Comparison of ENCODE assay signal across 2 cellular contexts in the genomic region with DNA sequence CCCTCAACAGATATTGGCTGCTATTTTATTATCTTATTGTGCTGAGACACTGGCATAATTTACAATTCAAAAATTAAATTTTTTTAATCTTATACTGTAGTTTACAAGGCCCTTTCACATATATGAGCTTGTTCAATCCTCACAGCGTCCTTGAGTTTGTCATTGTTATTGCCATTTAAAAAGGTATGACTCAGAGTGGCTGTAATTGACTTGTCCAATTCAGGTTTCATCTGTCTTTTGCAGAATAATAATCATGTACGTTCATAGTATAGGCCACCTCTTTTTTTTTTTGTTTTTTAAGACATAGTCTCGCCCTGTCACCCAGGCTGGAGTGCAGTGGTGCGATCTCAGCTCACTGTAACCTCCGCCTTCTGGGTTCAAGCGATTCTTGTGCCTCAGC.
TF ChIP-seq lines count a peak whose summit lies in the region.

No MANE protein-coding gene starts in this region.

TF ChIP-seq in liver, 16 proteins besides CTCF, POLR2A, EP300 and RAD21:
- no peak for TF ChIP-seq GABPA (IDR thresholded peaks at IDR 0.05 in 1 of 2, conservative IDR thresholded peaks at IDR 0.05 in 1 of 2)
- TF ChIP-seq, protein P1, sequence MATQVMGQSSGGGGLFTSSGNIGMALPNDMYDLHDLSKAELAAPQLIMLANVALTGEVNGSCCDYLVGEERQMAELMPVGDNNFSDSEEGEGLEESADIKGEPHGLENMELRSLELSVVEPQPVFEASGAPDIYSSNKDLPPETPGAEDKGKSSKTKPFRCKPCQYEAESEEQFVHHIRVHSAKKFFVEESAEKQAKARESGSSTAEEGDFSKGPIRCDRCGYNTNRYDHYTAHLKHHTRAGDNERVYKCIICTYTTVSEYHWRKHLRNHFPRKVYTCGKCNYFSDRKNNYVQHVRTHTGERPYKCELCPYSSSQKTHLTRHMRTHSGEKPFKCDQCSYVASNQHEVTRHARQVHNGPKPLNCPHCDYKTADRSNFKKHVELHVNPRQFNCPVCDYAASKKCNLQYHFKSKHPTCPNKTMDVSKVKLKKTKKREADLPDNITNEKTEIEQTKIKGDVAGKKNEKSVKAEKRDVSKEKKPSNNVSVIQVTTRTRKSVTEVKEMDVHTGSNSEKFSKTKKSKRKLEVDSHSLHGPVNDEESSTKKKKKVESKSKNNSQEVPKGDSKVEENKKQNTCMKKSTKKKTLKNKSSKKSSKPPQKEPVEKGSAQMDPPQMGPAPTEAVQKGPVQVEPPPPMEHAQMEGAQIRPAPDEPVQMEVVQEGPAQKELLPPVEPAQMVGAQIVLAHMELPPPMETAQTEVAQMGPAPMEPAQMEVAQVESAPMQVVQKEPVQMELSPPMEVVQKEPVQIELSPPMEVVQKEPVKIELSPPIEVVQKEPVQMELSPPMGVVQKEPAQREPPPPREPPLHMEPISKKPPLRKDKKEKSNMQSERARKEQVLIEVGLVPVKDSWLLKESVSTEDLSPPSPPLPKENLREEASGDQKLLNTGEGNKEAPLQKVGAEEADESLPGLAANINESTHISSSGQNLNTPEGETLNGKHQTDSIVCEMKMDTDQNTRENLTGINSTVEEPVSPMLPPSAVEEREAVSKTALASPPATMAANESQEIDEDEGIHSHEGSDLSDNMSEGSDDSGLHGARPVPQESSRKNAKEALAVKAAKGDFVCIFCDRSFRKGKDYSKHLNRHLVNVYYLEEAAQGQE (IDR thresholded peaks at IDR 0.05): no peak
- no peak for TF ChIP-seq TAF1 (conservative IDR thresholded peaks at IDR 0.05)

TF ChIP-seq in HepG2, 621 proteins besides CTCF, POLR2A, EP300 and RAD21:
- TF ChIP-seq ZKSCAN8 (CRISPR knock-in tag; IDR thresholded peaks at IDR 0.05; ENCODE audit: borderline replicate concordance): no peak
- TF ChIP-seq, protein P2, sequence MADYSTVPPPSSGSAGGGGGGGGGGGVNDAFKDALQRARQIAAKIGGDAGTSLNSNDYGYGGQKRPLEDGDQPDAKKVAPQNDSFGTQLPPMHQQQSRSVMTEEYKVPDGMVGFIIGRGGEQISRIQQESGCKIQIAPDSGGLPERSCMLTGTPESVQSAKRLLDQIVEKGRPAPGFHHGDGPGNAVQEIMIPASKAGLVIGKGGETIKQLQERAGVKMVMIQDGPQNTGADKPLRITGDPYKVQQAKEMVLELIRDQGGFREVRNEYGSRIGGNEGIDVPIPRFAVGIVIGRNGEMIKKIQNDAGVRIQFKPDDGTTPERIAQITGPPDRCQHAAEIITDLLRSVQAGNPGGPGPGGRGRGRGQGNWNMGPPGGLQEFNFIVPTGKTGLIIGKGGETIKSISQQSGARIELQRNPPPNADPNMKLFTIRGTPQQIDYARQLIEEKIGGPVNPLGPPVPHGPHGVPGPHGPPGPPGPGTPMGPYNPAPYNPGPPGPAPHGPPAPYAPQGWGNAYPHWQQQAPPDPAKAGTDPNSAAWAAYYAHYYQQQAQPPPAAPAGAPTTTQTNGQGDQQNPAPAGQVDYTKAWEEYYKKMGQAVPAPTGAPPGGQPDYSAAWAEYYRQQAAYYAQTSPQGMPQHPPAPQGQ (CRISPR knock-in tag; IDR thresholded peaks at IDR 0.05; ENCODE audit: borderline replicate concordance): no peak
TF ChIP-seq in HepG2: peak in this region for 0.
